In the genomic region with DNA sequence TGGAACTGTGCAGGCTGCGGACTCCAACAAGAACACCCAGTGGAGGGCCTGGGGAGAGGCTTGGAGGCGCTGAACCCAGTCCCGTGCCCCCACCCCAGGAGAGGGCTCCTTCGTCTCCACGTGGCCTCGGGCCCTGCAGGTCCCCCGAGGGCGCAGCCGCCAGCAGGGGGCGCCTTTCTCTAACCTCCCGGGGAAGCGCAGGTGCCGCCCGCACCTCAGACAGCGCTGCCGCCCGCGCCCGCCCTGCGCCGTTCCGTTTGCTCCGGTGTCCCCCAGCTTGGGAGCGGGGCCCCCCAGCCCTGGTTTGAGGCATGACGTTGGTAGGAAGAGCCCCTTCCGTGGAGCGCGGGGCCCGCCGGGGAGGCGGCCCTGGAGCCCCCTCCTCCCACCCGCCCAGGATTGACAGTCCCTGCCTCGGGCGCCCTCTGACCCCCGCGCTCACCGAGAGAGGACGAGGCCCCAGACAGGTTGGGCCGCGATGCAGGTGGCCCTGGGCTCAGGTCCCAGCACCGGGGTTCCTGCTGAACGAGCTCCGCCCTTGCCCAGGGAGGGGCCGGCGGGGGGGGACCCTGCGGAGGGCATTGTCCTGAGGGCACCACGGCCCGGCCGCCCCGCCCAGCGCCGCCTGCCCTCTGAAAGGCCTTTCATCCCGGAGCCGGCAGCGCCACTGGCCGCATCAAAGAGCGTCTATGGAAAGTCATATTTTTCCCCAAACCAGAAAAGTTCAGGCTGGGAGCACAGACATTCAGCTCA, we compare ENCODE assay signal across 7 cellular contexts. TPM values are rescaled to one million over a fixed set of nuclear protein-coding genes. Genes with fewer than 3 reads are reported as not detected.
DNase-seq lines count a peak whose midpoint lies in the region; ATAC-seq and TF ChIP-seq lines count a peak whose summit lies in the region.

No MANE protein-coding gene starts in this region.

- peaks cover 17 to 38% of the 10 kb centered on the region in 2 donors for H3K27me3 Mint-ChIP-seq in effector memory CD8-positive, alpha-beta T cell

- no peaks in the 10 kb centered on the region for H3K36me3 ChIP-seq in mesodermal cell (ENCODE audit: control insufficient read depth, insufficient read depth, low read length)

- peak; percentile 99 for ATAC-seq in effector memory CD8-positive, alpha-beta T cell (replicated peaks)
- ATAC-seq in GM21786 (IDR thresholded peaks at IDR 0.05; ENCODE audit: unreplicated experiment) = no peak

- TF ChIP-seq CTCF in GM12874 (IDR thresholded peaks at IDR 0.05; ENCODE audit: insufficient read depth, low read depth, low read length) = peak; percentile 21

- H3K36me3 Mint-ChIP-seq in effector memory CD8-positive, alpha-beta T cell (ENCODE audit: insufficient read depth) = no peaks in the 10 kb centered on the region

- WGBS in mesodermal cell (ENCODE audit: insufficient coverage in 2 of 2), 2 experiments = 4 to 7% methylated on average over 47 to 53 of the region's 57 CpGs

- peak overlapping the region; percentile 35 for H3K4me3 ChIP-seq in mesodermal cell (ENCODE audit: extremely low read depth, insufficient read depth, low read length, poor library complexity, severe bottlenecking)

- H3K27ac Mint-ChIP-seq in effector memory CD8-positive, alpha-beta T cell = no peak overlapping the region

- H3K4me3 Mint-ChIP-seq in effector memory CD8-positive, alpha-beta T cell = no peak overlapping the region

- H3K4me1 Mint-ChIP-seq in effector memory CD8-positive, alpha-beta T cell (ENCODE audit: low read depth in 2 of 2) = peaks cover 0 to 10% of the 10 kb centered on the region in 2 donors

- DNase-seq in NCI-H345 treated with DMSO at 0.1 percent for 48 hours (lab: John Stamatoyannopoulos, UW; ENCODE audit: unreplicated experiment) = peak; percentile 56
- peak; percentile 79 to 83 for DNase-seq in activated CD8-positive, alpha-beta memory T cell treated with anti-CD3 and anti-CD28 coated beads for 4 hours (ENCODE audit: low read depth in 2 of 2)
- peak; percentile 82 to 86 (median 84) for DNase-seq in effector memory CD8-positive, alpha-beta T cell
- DNase-seq in stimulated activated CD8-positive, alpha-beta memory T cell treated with anti-CD3 and anti-CD28 coated beads, Interleukin-15, amount 100 ng/mL, for 24 hours (ENCODE audit: low read depth) = peak; percentile 98

- peaks cover 7% of the 10 kb centered on the region for H3K4me1 ChIP-seq in mesodermal cell (ENCODE audit: control insufficient read depth, insufficient read depth, low read length, poor library complexity, severe bottlenecking)

- no peak overlapping the region for H3K27ac ChIP-seq in mesodermal cell (ENCODE audit: low read depth, low read length, severe bottlenecking)

- peaks cover 0 to 10% of the 10 kb centered on the region in 2 donors for H3K9me3 Mint-ChIP-seq in effector memory CD8-positive, alpha-beta T cell

- no peaks in the 10 kb centered on the region for H3K9me3 ChIP-seq in mesodermal cell (ENCODE audit: control insufficient read depth, low read length)

RNA-seq across cellular contexts. Expression of gene FOXL3, which starts 42.9 kb away (rescaled TPM):
- not detected for polyA plus RNA-seq in mesodermal cell (2013, experiment 1 of 2)
- polyA plus RNA-seq in mesodermal cell (2013, experiment 2 of 2) = not detected
